In genomic region chr5:179310439-179311090, GRCh38 we compare ENCODE assay signal across 20 cellular contexts. TPM values are rescaled to one million over a fixed set of nuclear protein-coding genes. Genes with fewer than 3 reads are reported as not detected.
A peak's percentile ranks its signal among the peaks of the same experiment; 100 is the strongest.
DNase-seq lines count a peak whose midpoint lies in the region; ATAC-seq and TF ChIP-seq lines count a peak whose summit lies in the region.
"Had no signal": no experiment of that assay in that cellular context is flagged by ENCODE, and none has a peak within 500 bp of the region (broad histone marks: within the 10 kb centered on the region; RNA-seq: fewer than 3 reads in every experiment).

No MANE protein-coding gene starts in this region.

- H3K9ac ChIP-seq in mesendoderm (ENCODE audit: low read length) = no peak overlapping the region

- TF ChIP-seq CTCF in CD14-positive monocyte (IDR thresholded peaks at IDR 0.05) (no peak), spleen (IDR thresholded peaks at IDR 0.05 in 8 of 11, conservative IDR thresholded peaks at IDR 0.05 in 3 of 11) (no peak)

- H3K9me3 Mint-ChIP-seq in CD14-positive monocyte = peaks cover 2 to 18% (median 8%) of the 10 kb centered on the region in 7 donors

- DNase-seq in activated effector memory CD4-positive, alpha-beta T cell treated with anti-CD3 and anti-CD28 coated beads, Interleukin-2, amount 50 U/mL, for 16 hours = peak; percentile 49
- DNase-seq in activated effector memory CD4-positive, alpha-beta T cell treated with Interleukin-2 at 50 U/mL for 16 hours = no peak
- DNase-seq in CD14-positive monocyte (ENCODE audit: low spot score) = peak; percentile 16
- DNase-seq in mesenteric fat pad (ENCODE audit: low spot score) = peak; percentile 88
- DNase-seq in spleen = peak; percentile 68
- no peak for DNase-seq in mesendoderm
- no peak for DNase-seq in NCI-H510A (lab: John Stamatoyannopoulos, UW)
- DNase-seq: 8988T, GDM1, H9, KG1, NCI-H1417 treated with DMSO at 0.1 percent for 48 hours, NCI-H1930, NCI-H2171, NCI-H446 treated with DMSO at 0.1 percent for 48 hours, NCI-H748 treated with DMSO at 0.1 percent for 48 hours, PC-3 had no signal

- no peak overlapping the region for H3K56ac ChIP-seq in mesendoderm (ENCODE audit: low read length)

- H3K4me3 Mint-ChIP-seq in CD14-positive monocyte = no peak overlapping the region
- H3K4me3 Mint-ChIP-seq: H9 had no signal

- no peaks in the 10 kb centered on the region for H3K4me1 Mint-ChIP-seq in CD14-positive monocyte

- H2BK5ac ChIP-seq in mesendoderm (ENCODE audit: low read length) = no peak overlapping the region

- no peak overlapping the region for H4K8ac ChIP-seq in mesendoderm (ENCODE audit: low read depth, low read length)

- no peaks in the 10 kb centered on the region for H3K79me2 ChIP-seq in mesendoderm (ENCODE audit: control insufficient read depth, insufficient read depth, low read length)

- H3K9me3 ChIP-seq in spleen = peaks cover 0 to 14% (median 10%) of the 10 kb centered on the region in 8 donors

- H3K27me3 ChIP-seq in spleen (replicated peaks in 1 of 7) (no peaks in the 10 kb centered on the region), mesendoderm (ENCODE audit: insufficient read depth, low read length, poor library complexity) (no peaks in the 10 kb centered on the region)

- no peak overlapping the region for H3K18ac ChIP-seq in mesendoderm (ENCODE audit: low read length)

- H3K27ac ChIP-seq in spleen (no peak overlapping the region), mesendoderm (ENCODE audit: low read depth, low read length) (no peak overlapping the region)
- H3K27ac ChIP-seq: RWPE1 had no signal

- no peak overlapping the region for H2AK5ac ChIP-seq in mesendoderm (ENCODE audit: low read length)

- H3K79me1 ChIP-seq in mesendoderm (ENCODE audit: low read length) = no peaks in the 10 kb centered on the region

- H2BK15ac ChIP-seq in mesendoderm (replicated peaks; ENCODE audit: low read depth) = no peak overlapping the region

- no peak overlapping the region for H3K4ac ChIP-seq in mesendoderm (ENCODE audit: low read depth, low read length)

- H3K36me3 ChIP-seq in spleen = no peaks in the 10 kb centered on the region
- H3K36me3 ChIP-seq in mesendoderm (ENCODE audit: control insufficient read depth, insufficient read depth, low read length) = no peaks in the 10 kb centered on the region

- 69 to 78% (median 72%) methylated on average over 5 to 9 of the region's 9 CpGs for WGBS in spleen, 5 donors
- no CpG with 5 or more reads among the region's 9 CpGs for WGBS in mesendoderm (ENCODE audit: extremely low coverage, insufficient coverage, low lambda C conversion rate)

- H3K4me2 ChIP-seq in mesendoderm (ENCODE audit: low read length) = no peak overlapping the region

- H3K27ac Mint-ChIP-seq in CD14-positive monocyte = no peak overlapping the region

- ATAC-seq in HG03025 (IDR thresholded peaks at IDR 0.05; ENCODE audit: low FRiP score, unreplicated experiment) = no peak
- ATAC-seq: GM12878, PC-3 had no signal

- intact Hi-C loops in CD14-positive monocyte (cut with micrococcal nuclease) (no loop called here), spleen (cut with DNase I; ENCODE audit: low total_unique reads) (no loop called here)

- no peak for TF ChIP-seq POLR2A in spleen (IDR thresholded peaks at IDR 0.05)

- H3K36me3 Mint-ChIP-seq in CD14-positive monocyte = no peaks in the 10 kb centered on the region

- H3K27me3 Mint-ChIP-seq in CD14-positive monocyte (ENCODE audit: low read depth in 3 of 3) = peaks cover 0 to 1% (median 0%) of the 10 kb centered on the region in 3 donors

- no peak overlapping the region for H3K23ac ChIP-seq in mesendoderm (ENCODE audit: low read length)

- no peak overlapping the region for H2BK120ac ChIP-seq in mesendoderm (ENCODE audit: low read depth, low read length)

- H3K4me3 ChIP-seq in spleen (no peak overlapping the region), mesendoderm (ENCODE audit: low read length) (no peak overlapping the region)
- H3K4me3 ChIP-seq: GM12878 had no signal

- H4K5ac ChIP-seq in mesendoderm (ENCODE audit: low read length) = no peak overlapping the region

- H3K4me1 ChIP-seq in spleen = peaks cover 6 to 49% (median 21%) of the 10 kb centered on the region in 6 donors
- no peaks in the 10 kb centered on the region for H3K4me1 ChIP-seq in mesendoderm (ENCODE audit: control insufficient read depth, low read depth, low read length)

RNA-seq across cellular contexts. Expression of gene ADAMTS2, which starts 34.7 kb away (rescaled TPM):
- under 1 TPM in 1 of 2 donors, not detected in 1; 0.74 TPM for polyA plus RNA-seq in CD14-positive monocyte
- total RNA-seq in mesenteric fat pad = 79.4 TPM
- 100 to 1,000 TPM in 1 of 7 donors, 10 to 100 TPM in 6; 44.0 to 101 (median 64.5) TPM for total RNA-seq in spleen
- polyA plus RNA-seq in spleen = 10 to 100 TPM in 1 of 3 donors, 1 to 10 TPM in 2; 4.0 to 16.8 (median 4.4) TPM
- polyA plus RNA-seq in mesendoderm (2013, experiment 1 of 2) = 0.59 TPM
- 0.83 TPM for polyA plus RNA-seq in mesendoderm (2013, experiment 2 of 2)
- total RNA-seq: PC-3 had no signal

Comparison
In these comparisons a context has a peak if more than half of its experiments do, and no peak if none do; other contexts are left out.
1. DNase-seq: peak in activated effector memory CD4-positive, alpha-beta T cell treated with anti-CD3 and anti-CD28 coated beads, Interleukin-2, amount 50 U/mL, for 16 hours (single experiment), CD14-positive monocyte (single experiment), mesenteric fat pad (single experiment) and spleen (single experiment); none in activated effector memory CD4-positive, alpha-beta T cell treated with Interleukin-2 at 50 U/mL for 16 hours (single experiment), mesendoderm (single experiment) and NCI-H510A (single experiment).